ENCODE assay signal across 8 cellular contexts in genomic region chr2:70851704-70852103, GRCh38. TPM values are rescaled to one million over a fixed set of nuclear protein-coding genes. Genes with fewer than 3 reads are reported as not detected.
DNase-seq lines count a peak whose midpoint lies in the region; ATAC-seq lines count a peak whose summit lies in the region.

No MANE protein-coding gene starts in this region.

- no peaks in the 10 kb centered on the region for H3K36me3 Mint-ChIP-seq in activated T-helper 1 cell treated with anti-CD3 and anti-CD28 coated beads, Interleukin-12 subunit alpha, Interleukin-12 subunit beta, Interleukin-2, Interleukin-4 antibody, amounts not matched to agents 30 ng/mL and 10 ng/mL and 1 ng/mL, durations not matched to agents 14 hours and 24 hours and 36 hours (ENCODE audit: low read depth)
- H3K36me3 Mint-ChIP-seq in stimulated activated effector memory CD8-positive, alpha-beta T cell treated with anti-CD3 and anti-CD28 coated beads, Interleukin-12 subunit alpha, Interleukin-12 subunit beta, amount 100 ng/mL, for 72 hours = no peaks in the 10 kb centered on the region

- H3K4me1 Mint-ChIP-seq in activated T-helper 1 cell treated with anti-CD3 and anti-CD28 coated beads, Interleukin-12 subunit alpha, Interleukin-12 subunit beta, Interleukin-2, Interleukin-4 antibody, amounts not matched to agents 30 ng/mL and 10 ng/mL and 1 ng/mL, durations not matched to agents 14 hours and 24 hours and 36 hours (ENCODE audit: low read depth) = peaks cover 26% of the 10 kb centered on the region
- H3K4me1 Mint-ChIP-seq in stimulated activated effector memory CD8-positive, alpha-beta T cell treated with anti-CD3 and anti-CD28 coated beads, Interleukin-12 subunit alpha, Interleukin-12 subunit beta, amount 100 ng/mL, for 72 hours = peaks cover 34% of the 10 kb centered on the region

- H3K27ac Mint-ChIP-seq in activated T-helper 1 cell treated with anti-CD3 and anti-CD28 coated beads, Interleukin-12 subunit alpha, Interleukin-12 subunit beta, Interleukin-2, Interleukin-4 antibody, amounts not matched to agents 30 ng/mL and 10 ng/mL and 1 ng/mL, durations not matched to agents 14 hours and 24 hours and 36 hours = peak overlapping the region; percentile 32
- H3K27ac Mint-ChIP-seq in stimulated activated effector memory CD8-positive, alpha-beta T cell treated with anti-CD3 and anti-CD28 coated beads, Interleukin-12 subunit alpha, Interleukin-12 subunit beta, amount 100 ng/mL, for 72 hours = peak overlapping the region; percentile 2

- H3K4me3 Mint-ChIP-seq in activated T-helper 1 cell treated with anti-CD3 and anti-CD28 coated beads, Interleukin-12 subunit alpha, Interleukin-12 subunit beta, Interleukin-2, Interleukin-4 antibody, amounts not matched to agents 30 ng/mL and 10 ng/mL and 1 ng/mL, durations not matched to agents 14 hours and 24 hours and 36 hours = peak overlapping the region; percentile 23
- H3K4me3 Mint-ChIP-seq in stimulated activated effector memory CD8-positive, alpha-beta T cell treated with anti-CD3 and anti-CD28 coated beads, Interleukin-12 subunit alpha, Interleukin-12 subunit beta, amount 100 ng/mL, for 72 hours = peak overlapping the region; percentile 35

- ATAC-seq in HG03521 (IDR thresholded peaks at IDR 0.05; ENCODE audit: unreplicated experiment) = peak; percentile 66
- peak; percentile 100 for ATAC-seq in stimulated activated effector memory CD8-positive, alpha-beta T cell treated with anti-CD3 and anti-CD28 coated beads, Interleukin-12 subunit alpha, Interleukin-12 subunit beta, amount 100 ng/mL, for 72 hours

- peaks cover 1% of the 10 kb centered on the region for H3K27me3 Mint-ChIP-seq in activated T-helper 1 cell treated with anti-CD3 and anti-CD28 coated beads, Interleukin-12 subunit alpha, Interleukin-12 subunit beta, Interleukin-2, Interleukin-4 antibody, amounts not matched to agents 30 ng/mL and 10 ng/mL and 1 ng/mL, durations not matched to agents 14 hours and 24 hours and 36 hours (ENCODE audit: insufficient read depth)

- H3K9me3 Mint-ChIP-seq in activated T-helper 1 cell treated with anti-CD3 and anti-CD28 coated beads, Interleukin-12 subunit alpha, Interleukin-12 subunit beta, Interleukin-2, Interleukin-4 antibody, amounts not matched to agents 30 ng/mL and 10 ng/mL and 1 ng/mL, durations not matched to agents 14 hours and 24 hours and 36 hours = peaks cover 5% of the 10 kb centered on the region
- no peaks in the 10 kb centered on the region for H3K9me3 Mint-ChIP-seq in stimulated activated effector memory CD8-positive, alpha-beta T cell treated with anti-CD3 and anti-CD28 coated beads, Interleukin-12 subunit alpha, Interleukin-12 subunit beta, amount 100 ng/mL, for 72 hours

- DNase-seq in activated naive CD4-positive, alpha-beta T cell treated with Interleukin-2 at 50 U/mL for 16 hours = peak; percentile 8
- DNase-seq in activated naive CD4-positive, alpha-beta T cell treated with anti-CD3 and anti-CD28 coated beads, Interleukin-2, amount 50 U/mL, for 16 hours = no peak
- peak; percentile 32 for DNase-seq in activated T-helper 1 cell treated with anti-CD3 and anti-CD28 coated beads, Interleukin-12 subunit alpha, Interleukin-12 subunit beta, Interleukin-2, Interleukin-4 antibody, amounts not matched to agents 30 ng/mL and 10 ng/mL and 1 ng/mL, durations not matched to agents 14 hours and 24 hours and 36 hours (ENCODE audit: low spot score)
- DNase-seq in stimulated activated effector memory CD8-positive, alpha-beta T cell treated with anti-CD3 and anti-CD28 coated beads, Interleukin-12 subunit alpha, Interleukin-12 subunit beta, amount 100 ng/mL, for 72 hours (ENCODE audit: low spot score in 2 of 2) = peak; percentile 12 to 67
- DNase-seq in kidney glomerular epithelial cell (lab: John Stamatoyannopoulos, UW) (no peak), DMS114 treated with DMSO at 0.1 percent for 48 hours (lab: John Stamatoyannopoulos, UW; ENCODE audit: unreplicated experiment) (no peak), NCI-H187 treated with DMSO at 0.1 percent for 48 hours (lab: John Stamatoyannopoulos, UW) (no peak)

- intact Hi-C loops in activated T-helper 1 cell treated with anti-CD3 and anti-CD28 coated beads, Interleukin-12 subunit alpha, Interleukin-12 subunit beta, Interleukin-2, Interleukin-4 antibody, amounts not matched to agents 30 ng/mL and 10 ng/mL and 1 ng/mL, durations not matched to agents 14 hours and 24 hours and 36 hours (cut with micrococcal nuclease) = loop anchor here (1.0 to 2.0 kb wide), 2 partner anchors 10 to 25 kb away; no protein-coding TSS in a partner anchor

RNA-seq across cellular contexts. Expression of gene CD207, which starts 16.1 kb away (rescaled TPM):
- total RNA-seq in activated T-helper 1 cell treated with anti-CD3 and anti-CD28 coated beads, Interleukin-12 subunit alpha, Interleukin-12 subunit beta, Interleukin-2, Interleukin-4 antibody, amounts not matched to agents 30 ng/mL and 10 ng/mL and 1 ng/mL, durations not matched to agents 14 hours and 24 hours and 36 hours = not detected in 2 replicates

RNA-seq across cellular contexts. Expression of gene CLEC4F, which starts 31.3 kb away (rescaled TPM):
- 0.10 TPM in 1 of 2 replicates, not detected in the other for total RNA-seq in activated T-helper 1 cell treated with anti-CD3 and anti-CD28 coated beads, Interleukin-12 subunit alpha, Interleukin-12 subunit beta, Interleukin-2, Interleukin-4 antibody, amounts not matched to agents 30 ng/mL and 10 ng/mL and 1 ng/mL, durations not matched to agents 14 hours and 24 hours and 36 hours

RNA-seq across cellular contexts. Expression of gene VAX2, which starts 48.7 kb away (rescaled TPM):
- total RNA-seq in activated T-helper 1 cell treated with anti-CD3 and anti-CD28 coated beads, Interleukin-12 subunit alpha, Interleukin-12 subunit beta, Interleukin-2, Interleukin-4 antibody, amounts not matched to agents 30 ng/mL and 10 ng/mL and 1 ng/mL, durations not matched to agents 14 hours and 24 hours and 36 hours = not detected in 2 replicates

Comparison
In these comparisons a context has a peak if more than half of its experiments do, and no peak if none do; other contexts are left out.
1. DNase-seq: peak in activated naive CD4-positive, alpha-beta T cell treated with Interleukin-2 at 50 U/mL for 16 hours (single experiment), activated T-helper 1 cell treated with anti-CD3 and anti-CD28 coated beads, Interleukin-12 subunit alpha, Interleukin-12 subunit beta, Interleukin-2, Interleukin-4 antibody, amounts not matched to agents 30 ng/mL and 10 ng/mL and 1 ng/mL, durations not matched to agents 14 hours and 24 hours and 36 hours (single experiment) and stimulated activated effector memory CD8-positive, alpha-beta T cell treated with anti-CD3 and anti-CD28 coated beads, Interleukin-12 subunit alpha, Interleukin-12 subunit beta, amount 100 ng/mL, for 72 hours (2 of 2); none in activated naive CD4-positive, alpha-beta T cell treated with anti-CD3 and anti-CD28 coated beads, Interleukin-2, amount 50 U/mL, for 16 hours (single experiment), kidney glomerular epithelial cell (single experiment), DMS114 treated with DMSO at 0.1 percent for 48 hours (single experiment) and NCI-H187 treated with DMSO at 0.1 percent for 48 hours (single experiment).